1 cellular context compared by ENCODE assay signal in the genomic region with DNA sequence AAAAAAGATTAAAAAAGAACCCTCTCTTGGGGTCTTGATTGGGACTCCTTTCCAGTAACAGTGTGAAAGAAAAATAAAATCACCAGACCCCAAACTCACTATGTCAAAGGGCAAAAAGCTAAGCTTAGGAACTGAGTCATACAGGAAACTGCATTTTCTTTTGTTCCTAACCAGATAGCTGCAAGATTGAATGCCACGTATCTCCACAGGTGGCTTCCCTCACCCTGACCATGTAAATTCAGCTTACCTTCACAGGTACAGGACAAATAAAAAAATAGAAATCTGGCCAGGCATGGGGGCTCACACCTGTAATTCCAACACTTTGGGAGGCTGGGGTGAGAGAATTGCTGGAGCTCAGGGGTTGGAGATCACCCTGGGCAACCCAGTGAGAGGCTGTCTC.
TF ChIP-seq lines count a peak whose summit lies in the region.

No MANE protein-coding gene starts in this region.

TF ChIP-seq in GM12878, 131 proteins besides CTCF, POLR2A, EP300 and RAD21:
- TF ChIP-seq PML (IDR thresholded peaks at IDR 0.05; ENCODE audit: low read length) (no peak), NFXL1 (IDR thresholded peaks at IDR 0.05; ENCODE audit: borderline replicate concordance) (no peak), BCL11A (IDR thresholded peaks at IDR 0.05; ENCODE audit: low read depth, low read length) (no peak), ZZZ3 (IDR thresholded peaks at IDR 0.05; ENCODE audit: control insufficient read depth, insufficient read length, low read depth) (no peak)
